11 cellular contexts compared by ENCODE assay signal in genomic region chr14:65824978-65825299, GRCh38.
"Had no signal": no experiment of that assay in that cellular context is flagged by ENCODE, and none has a peak within 500 bp of the region (broad histone marks: within the 10 kb centered on the region; RNA-seq: fewer than 3 reads in every experiment).

No MANE protein-coding gene starts in this region.

- H3K4me3 Mint-ChIP-seq: activated CD4-positive, alpha-beta T cell treated with anti-CD3 and anti-CD28 coated beads, Interleukin-2, amount 10 ng/mL, durations not matched to agents 7 days and 5 days; activated naive CD4-positive, alpha-beta T cell treated with anti-CD3 and anti-CD28 coated beads for 36 hours; activated naive CD8-positive, alpha-beta T cell treated with anti-CD3 and anti-CD28 coated beads, Interleukin-2, amount 50 U/mL, for 24 hours; stimulated activated memory B cell treated with anti-CD40 and anti-IgM and Interleukin-4, amounts not matched to agents 10 μg/mL and 1 μg/mL and 100 μg/mL, for 72 hours had no signal

- H3K36me3 ChIP-seq: ascending aorta, breast epithelium, left ventricle myocardium inferior, sigmoid colon, uterus had no signal

- H3K9me3 Mint-ChIP-seq: activated CD4-positive, alpha-beta T cell treated with anti-CD3 and anti-CD28 coated beads, Interleukin-2, amount 10 ng/mL, durations not matched to agents 7 days and 5 days; activated naive CD4-positive, alpha-beta T cell treated with anti-CD3 and anti-CD28 coated beads for 36 hours; activated naive CD8-positive, alpha-beta T cell treated with anti-CD3 and anti-CD28 coated beads, Interleukin-2, amount 50 U/mL, for 24 hours; stimulated activated memory B cell treated with anti-CD40 and anti-IgM and Interleukin-4, amounts not matched to agents 10 μg/mL and 1 μg/mL and 100 μg/mL, for 72 hours had no signal

- H3K4me1 ChIP-seq: ascending aorta, breast epithelium, left ventricle myocardium inferior, sigmoid colon, uterus had no signal

- H3K27me3 ChIP-seq: ascending aorta, breast epithelium, uterus had no signal

- H3K4me3 ChIP-seq: ascending aorta, breast epithelium, hepatocyte, left ventricle myocardium inferior, mucosa of descending colon, sigmoid colon, uterus had no signal

- H3K27me3 Mint-ChIP-seq: activated naive CD8-positive, alpha-beta T cell treated with anti-CD3 and anti-CD28 coated beads, Interleukin-2, amount 50 U/mL, for 24 hours had no signal

- DNase-seq: left ventricle myocardium inferior, sigmoid colon had no signal

- H3K27ac Mint-ChIP-seq: activated CD4-positive, alpha-beta T cell treated with anti-CD3 and anti-CD28 coated beads, Interleukin-2, amount 10 ng/mL, durations not matched to agents 7 days and 5 days; activated naive CD4-positive, alpha-beta T cell treated with anti-CD3 and anti-CD28 coated beads for 36 hours; activated naive CD8-positive, alpha-beta T cell treated with anti-CD3 and anti-CD28 coated beads, Interleukin-2, amount 50 U/mL, for 24 hours; stimulated activated memory B cell treated with anti-CD40 and anti-IgM and Interleukin-4, amounts not matched to agents 10 μg/mL and 1 μg/mL and 100 μg/mL, for 72 hours had no signal

- H3K9me3 ChIP-seq: ascending aorta, breast epithelium, left ventricle myocardium inferior, mucosa of descending colon, sigmoid colon, uterus had no signal

- H3K27ac ChIP-seq: ascending aorta, breast epithelium, hepatocyte, left ventricle myocardium inferior, sigmoid colon, uterus had no signal
